Comparison of ENCODE assay signal across 1 cellular context in genomic region chr1:56139786-56140185, GRCh38.
TF ChIP-seq lines count a peak whose summit lies in the region.

No MANE protein-coding gene starts in this region.

TF ChIP-seq in H1, 55 proteins besides CTCF, POLR2A, EP300 and RAD21 (continued from another document):
- no peak for TF ChIP-seq CHD7 (IDR thresholded peaks at IDR 0.05; ENCODE audit: insufficient replicate concordance, low read length)
- TF ChIP-seq JUN (IDR thresholded peaks at IDR 0.05; ENCODE audit: low read depth, low read length) = no peak
- no peak for TF ChIP-seq BCL11A (IDR thresholded peaks at IDR 0.05; ENCODE audit: low read depth in 2 of 2, low read length in 2 of 2)
